Comparison of ENCODE assay signal across 1 cellular context in the genomic region with DNA sequence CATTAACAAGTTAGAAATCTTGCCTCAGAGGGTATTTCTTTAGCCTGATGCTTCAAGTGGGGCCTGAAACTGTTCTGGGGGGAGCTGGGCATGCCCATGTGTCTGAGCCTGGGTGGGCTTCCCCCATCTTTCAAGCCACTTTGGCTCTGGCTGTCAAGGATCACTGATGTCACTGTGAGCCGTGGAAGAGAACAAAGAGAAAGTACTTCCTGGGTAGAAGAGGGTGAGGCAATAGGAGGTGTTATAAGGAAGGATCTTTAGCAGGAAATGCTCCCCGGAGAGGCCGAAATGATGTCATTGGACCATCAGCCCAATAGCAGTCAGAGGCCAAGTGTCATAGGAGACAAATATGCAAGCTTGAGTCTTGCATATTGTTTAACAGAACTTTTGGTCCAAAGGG.
TF ChIP-seq lines count a peak whose summit lies in the region.

No MANE protein-coding gene starts in this region.

TF ChIP-seq in K562, 482 proteins besides CTCF, POLR2A, EP300 and RAD21 (continued from another document):
- no peak for TF ChIP-seq SRSF7 (optimal IDR thresholded peaks at IDR 0.05; ENCODE audit: low read depth, low read length)
- TF ChIP-seq SP1 (CRISPR knock-in tag; IDR thresholded peaks at IDR 0.05) = no peak
- TF ChIP-seq HDAC3 (IDR thresholded peaks at IDR 0.05; ENCODE audit: borderline replicate concordance, partially characterized antibody) = no peak
- no peak for TF ChIP-seq ZBTB8A (IDR thresholded peaks at IDR 0.05; ENCODE audit: partially characterized antibody)
- no peak for TF ChIP-seq NCOA1 (IDR thresholded peaks at IDR 0.05; ENCODE audit: low read depth)
- TF ChIP-seq, protein P1, sequence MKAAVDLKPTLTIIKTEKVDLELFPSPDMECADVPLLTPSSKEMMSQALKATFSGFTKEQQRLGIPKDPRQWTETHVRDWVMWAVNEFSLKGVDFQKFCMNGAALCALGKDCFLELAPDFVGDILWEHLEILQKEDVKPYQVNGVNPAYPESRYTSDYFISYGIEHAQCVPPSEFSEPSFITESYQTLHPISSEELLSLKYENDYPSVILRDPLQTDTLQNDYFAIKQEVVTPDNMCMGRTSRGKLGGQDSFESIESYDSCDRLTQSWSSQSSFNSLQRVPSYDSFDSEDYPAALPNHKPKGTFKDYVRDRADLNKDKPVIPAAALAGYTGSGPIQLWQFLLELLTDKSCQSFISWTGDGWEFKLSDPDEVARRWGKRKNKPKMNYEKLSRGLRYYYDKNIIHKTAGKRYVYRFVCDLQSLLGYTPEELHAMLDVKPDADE (conservative IDR thresholded peaks at IDR 0.05; ENCODE audit: control insufficient read depth, low read depth, low read length) = no peak
- peak; percentile 89 for TF ChIP-seq ZNF175 (CRISPR knock-in tag; IDR thresholded peaks at IDR 0.05; ENCODE audit: low read depth)
- no peak for TF ChIP-seq TRIM24 (IDR thresholded peaks at IDR 0.05)
- 0 out of 2 replicates have a peak, but pooled peaks have one; percentile 41 for TF ChIP-seq ZNF584 (CRISPR knock-in tag; IDR thresholded peaks at IDR 0.05; ENCODE audit: low read depth)
- no peak for TF ChIP-seq TBP (optimal IDR thresholded peaks at IDR 0.05; ENCODE audit: low read depth, low read length)
- TF ChIP-seq PTTG1 (tag; IDR thresholded peaks at IDR 0.05; ENCODE audit: low read depth) = no peak
- TF ChIP-seq SRSF9 (IDR thresholded peaks at IDR 0.05; ENCODE audit: borderline replicate concordance, low read depth, low read length) = no peak
- no peak for TF ChIP-seq HMG20B (CRISPR knock-in tag; IDR thresholded peaks at IDR 0.05)
- TF ChIP-seq ELF4 (CRISPR knock-in tag; IDR thresholded peaks at IDR 0.05) = no peak
- TF ChIP-seq, protein P2, sequence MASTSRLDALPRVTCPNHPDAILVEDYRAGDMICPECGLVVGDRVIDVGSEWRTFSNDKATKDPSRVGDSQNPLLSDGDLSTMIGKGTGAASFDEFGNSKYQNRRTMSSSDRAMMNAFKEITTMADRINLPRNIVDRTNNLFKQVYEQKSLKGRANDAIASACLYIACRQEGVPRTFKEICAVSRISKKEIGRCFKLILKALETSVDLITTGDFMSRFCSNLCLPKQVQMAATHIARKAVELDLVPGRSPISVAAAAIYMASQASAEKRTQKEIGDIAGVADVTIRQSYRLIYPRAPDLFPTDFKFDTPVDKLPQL (IDR thresholded peaks at IDR 0.05; ENCODE audit: extremely low read depth, insufficient read length) = no peak
- TF ChIP-seq ZFPM2 (CRISPR knock-in tag; IDR thresholded peaks at IDR 0.05) = no peak
- no peak for TF ChIP-seq NCOR1 (IDR thresholded peaks at IDR 0.05)
- TF ChIP-seq, protein P3, sequence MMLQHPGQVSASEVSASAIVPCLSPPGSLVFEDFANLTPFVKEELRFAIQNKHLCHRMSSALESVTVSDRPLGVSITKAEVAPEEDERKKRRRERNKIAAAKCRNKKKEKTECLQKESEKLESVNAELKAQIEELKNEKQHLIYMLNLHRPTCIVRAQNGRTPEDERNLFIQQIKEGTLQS (IDR thresholded peaks at IDR 0.05) = no peak; the same call in 1 of the 2 replicates
- TF ChIP-seq, protein P3 (CRISPR knock-in tag; conservative IDR thresholded peaks at IDR 0.05) = no peak
- TF ChIP-seq CEBPG (CRISPR knock-in tag; IDR thresholded peaks at IDR 0.05) = no peak
- peak; percentile 11 to 45; a peak in 2 of 4 replicates for TF ChIP-seq CEBPG (tag; conservative IDR thresholded peaks at IDR 0.05 in 1 of 2, IDR thresholded peaks at IDR 0.05 in 1 of 2)
- TF ChIP-seq, protein P4, sequence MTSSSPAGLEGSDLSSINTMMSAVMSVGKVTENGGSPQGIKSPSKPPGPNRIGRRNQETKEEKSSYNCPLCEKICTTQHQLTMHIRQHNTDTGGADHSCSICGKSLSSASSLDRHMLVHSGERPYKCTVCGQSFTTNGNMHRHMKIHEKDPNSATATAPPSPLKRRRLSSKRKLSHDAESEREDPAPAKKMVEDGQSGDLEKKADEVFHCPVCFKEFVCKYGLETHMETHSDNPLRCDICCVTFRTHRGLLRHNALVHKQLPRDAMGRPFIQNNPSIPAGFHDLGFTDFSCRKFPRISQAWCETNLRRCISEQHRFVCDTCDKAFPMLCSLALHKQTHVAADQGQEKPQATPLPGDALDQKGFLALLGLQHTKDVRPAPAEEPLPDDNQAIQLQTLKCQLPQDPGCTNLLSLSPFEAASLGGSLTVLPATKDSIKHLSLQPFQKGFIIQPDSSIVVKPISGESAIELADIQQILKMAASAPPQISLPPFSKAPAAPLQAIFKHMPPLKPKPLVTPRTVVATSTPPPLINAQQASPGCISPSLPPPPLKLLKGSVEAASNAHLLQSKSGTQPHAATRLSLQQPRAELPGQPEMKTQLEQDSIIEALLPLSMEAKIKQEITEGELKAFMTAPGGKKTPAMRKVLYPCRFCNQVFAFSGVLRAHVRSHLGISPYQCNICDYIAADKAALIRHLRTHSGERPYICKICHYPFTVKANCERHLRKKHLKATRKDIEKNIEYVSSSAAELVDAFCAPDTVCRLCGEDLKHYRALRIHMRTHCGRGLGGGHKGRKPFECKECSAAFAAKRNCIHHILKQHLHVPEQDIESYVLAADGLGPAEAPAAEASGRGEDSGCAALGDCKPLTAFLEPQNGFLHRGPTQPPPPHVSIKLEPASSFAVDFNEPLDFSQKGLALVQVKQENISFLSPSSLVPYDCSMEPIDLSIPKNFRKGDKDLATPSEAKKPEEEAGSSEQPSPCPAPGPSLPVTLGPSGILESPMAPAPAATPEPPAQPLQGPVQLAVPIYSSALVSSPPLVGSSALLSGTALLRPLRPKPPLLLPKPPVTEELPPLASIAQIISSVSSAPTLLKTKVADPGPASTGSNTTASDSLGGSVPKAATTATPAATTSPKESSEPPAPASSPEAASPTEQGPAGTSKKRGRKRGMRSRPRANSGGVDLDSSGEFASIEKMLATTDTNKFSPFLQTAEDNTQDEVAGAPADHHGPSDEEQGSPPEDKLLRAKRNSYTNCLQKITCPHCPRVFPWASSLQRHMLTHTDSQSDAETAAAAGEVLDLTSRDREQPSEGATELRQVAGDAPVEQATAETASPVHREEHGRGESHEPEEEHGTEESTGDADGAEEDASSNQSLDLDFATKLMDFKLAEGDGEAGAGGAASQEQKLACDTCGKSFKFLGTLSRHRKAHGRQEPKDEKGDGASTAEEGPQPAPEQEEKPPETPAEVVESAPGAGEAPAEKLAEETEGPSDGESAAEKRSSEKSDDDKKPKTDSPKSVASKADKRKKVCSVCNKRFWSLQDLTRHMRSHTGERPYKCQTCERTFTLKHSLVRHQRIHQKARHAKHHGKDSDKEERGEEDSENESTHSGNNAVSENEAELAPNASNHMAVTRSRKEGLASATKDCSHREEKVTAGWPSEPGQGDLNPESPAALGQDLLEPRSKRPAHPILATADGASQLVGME (CRISPR knock-in tag; IDR thresholded peaks at IDR 0.05) = no peak
- no peak for TF ChIP-seq POLR2H (tag; IDR thresholded peaks at IDR 0.05; ENCODE audit: low read depth)
- TF ChIP-seq BDP1 (IDR thresholded peaks at IDR 0.05; ENCODE audit: insufficient read depth, insufficient read length) = no peak
- no peak for TF ChIP-seq ZNF384 (IDR thresholded peaks at IDR 0.05; ENCODE audit: low read depth, low read length)
- no peak for TF ChIP-seq FOXJ3 (CRISPR knock-in tag; IDR thresholded peaks at IDR 0.05)
- TF ChIP-seq KLF13 (tag; IDR thresholded peaks at IDR 0.05; ENCODE audit: borderline replicate concordance, low read depth) = no peak
- TF ChIP-seq PTRF (tag; IDR thresholded peaks at IDR 0.05) = no peak
- no peak for TF ChIP-seq TRIM28 (IDR thresholded peaks at IDR 0.05)
- TF ChIP-seq, protein P5, sequence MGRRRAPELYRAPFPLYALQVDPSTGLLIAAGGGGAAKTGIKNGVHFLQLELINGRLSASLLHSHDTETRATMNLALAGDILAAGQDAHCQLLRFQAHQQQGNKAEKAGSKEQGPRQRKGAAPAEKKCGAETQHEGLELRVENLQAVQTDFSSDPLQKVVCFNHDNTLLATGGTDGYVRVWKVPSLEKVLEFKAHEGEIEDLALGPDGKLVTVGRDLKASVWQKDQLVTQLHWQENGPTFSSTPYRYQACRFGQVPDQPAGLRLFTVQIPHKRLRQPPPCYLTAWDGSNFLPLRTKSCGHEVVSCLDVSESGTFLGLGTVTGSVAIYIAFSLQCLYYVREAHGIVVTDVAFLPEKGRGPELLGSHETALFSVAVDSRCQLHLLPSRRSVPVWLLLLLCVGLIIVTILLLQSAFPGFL (CRISPR knock-in tag; IDR thresholded peaks at IDR 0.05) = no peak
- TF ChIP-seq, protein P6, sequence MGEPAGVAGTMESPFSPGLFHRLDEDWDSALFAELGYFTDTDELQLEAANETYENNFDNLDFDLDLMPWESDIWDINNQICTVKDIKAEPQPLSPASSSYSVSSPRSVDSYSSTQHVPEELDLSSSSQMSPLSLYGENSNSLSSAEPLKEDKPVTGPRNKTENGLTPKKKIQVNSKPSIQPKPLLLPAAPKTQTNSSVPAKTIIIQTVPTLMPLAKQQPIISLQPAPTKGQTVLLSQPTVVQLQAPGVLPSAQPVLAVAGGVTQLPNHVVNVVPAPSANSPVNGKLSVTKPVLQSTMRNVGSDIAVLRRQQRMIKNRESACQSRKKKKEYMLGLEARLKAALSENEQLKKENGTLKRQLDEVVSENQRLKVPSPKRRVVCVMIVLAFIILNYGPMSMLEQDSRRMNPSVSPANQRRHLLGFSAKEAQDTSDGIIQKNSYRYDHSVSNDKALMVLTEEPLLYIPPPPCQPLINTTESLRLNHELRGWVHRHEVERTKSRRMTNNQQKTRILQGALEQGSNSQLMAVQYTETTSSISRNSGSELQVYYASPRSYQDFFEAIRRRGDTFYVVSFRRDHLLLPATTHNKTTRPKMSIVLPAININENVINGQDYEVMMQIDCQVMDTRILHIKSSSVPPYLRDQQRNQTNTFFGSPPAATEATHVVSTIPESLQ (CRISPR knock-in tag; IDR thresholded peaks at IDR 0.05) = no peak
- no peak for TF ChIP-seq ZNF217 (CRISPR knock-in tag; IDR thresholded peaks at IDR 0.05)
- no peak for TF ChIP-seq ARID1B (IDR thresholded peaks at IDR 0.05)
- no peak for TF ChIP-seq ZNF311 (CRISPR knock-in tag; IDR thresholded peaks at IDR 0.05)
- TF ChIP-seq GABPA (tag; conservative IDR thresholded peaks at IDR 0.05; ENCODE audit: low read depth) = peak; percentile 79
- no peak for TF ChIP-seq NR2C2 (CRISPR knock-in tag; IDR thresholded peaks at IDR 0.05)
- TF ChIP-seq NR2C2 (tag; IDR thresholded peaks at IDR 0.05) = peak; percentile 88
